In genomic region chr5:133889271-133889905, GRCh38 we compare ENCODE assay signal across 16 cellular contexts.
DNase-seq lines count a peak whose midpoint lies in the region; ATAC-seq, FAIRE-seq and TF ChIP-seq lines count a peak whose summit lies in the region.
"Had no signal": no experiment of that assay in that cellular context is flagged by ENCODE, and none has a peak within 500 bp of the region (broad histone marks: within the 10 kb centered on the region; RNA-seq: fewer than 3 reads in every experiment).

No MANE protein-coding gene starts in this region.

- H3K27ac ChIP-seq in BLaER1 (peak overlapping the region; percentile 67), H1 (ENCODE audit: low read depth, low read length) (no peak overlapping the region), sigmoid colon (no peak overlapping the region)
- H3K27ac ChIP-seq: C4-2B had no signal

- no peaks in the 10 kb centered on the region for H3K9me3 Mint-ChIP-seq in activated T-cell treated with anti-CD3 and anti-CD28 coated beads, Interleukin-2, amount 50 U/mL, for 72 hours
- H3K9me3 Mint-ChIP-seq: CD4-positive, alpha-beta memory T cell had no signal

- H3K27me3 ChIP-seq in BLaER1: no peaks in the 10 kb centered on the region
- H3K27me3 ChIP-seq in H1 (replicated peaks in 1 of 4; ENCODE audit: control insufficient read depth in 3 of 4, extremely low read depth in 1 of 4, insufficient read depth in 3 of 4, low read length in 3 of 4): no peaks in the 10 kb centered on the region; a peak in 1 of 7 replicates
- no peaks in the 10 kb centered on the region for H3K27me3 ChIP-seq in sigmoid colon

- no peak for FAIRE-seq in H1 (lab: Jason Lieb, UNC)
- FAIRE-seq: H54, HepG2, HTR-8/SVneo had no signal

- H2AFZ ChIP-seq in H1 (ENCODE audit: low read length): no peak overlapping the region

- H3K9ac ChIP-seq in BLaER1 (0 out of 2 replicates have a peak overlapping the region, but pooled peaks have one; percentile 2), H1 (replicated peaks in 1 of 4; ENCODE audit: extremely low read depth in 1 of 4, low read depth in 3 of 4, low read length in 3 of 4) (no peak overlapping the region)

- no peak for ATAC-seq in activated T-cell treated with anti-CD3 and anti-CD28 coated beads, Interleukin-2, amount 50 U/mL, for 72 hours (replicated peaks in 1 of 2)
- ATAC-seq: HCT116, HepG2 had no signal

- H2AK5ac ChIP-seq in H1 (ENCODE audit: low read depth, low read length): no peak overlapping the region

- CTCF ChIA-PET in H1 (lab: Charles Lee; ENCODE audit: partially characterized antibody): interaction anchor here (0.6 to 14.0 kb wide), 2 partner anchors 22 to 191 kb away, joined by 3 to 150 read pairs; no protein-coding TSS in a partner anchor

- no peak overlapping the region for H2BK20ac ChIP-seq in H1 (ENCODE audit: low read length)

- no peak overlapping the region for H3K4me3 Mint-ChIP-seq in activated T-cell treated with anti-CD3 and anti-CD28 coated beads, Interleukin-2, amount 50 U/mL, for 72 hours
- H3K4me3 Mint-ChIP-seq: CD4-positive, alpha-beta memory T cell had no signal

- no peak overlapping the region for H2BK12ac ChIP-seq in H1 (ENCODE audit: low read depth, low read length)

- H2BK15ac ChIP-seq in H1 (ENCODE audit: low read length): 0 out of 2 replicates have a peak overlapping the region, but pooled peaks have one; percentile 31

- WGBS in H1 (ENCODE audit: extremely low coverage in 1 of 2, insufficient coverage in 1 of 2, insufficient read length in 1 of 2, insufficient replicate concordance in 2 of 2, low coverage in 1 of 2, low lambda C conversion rate in 2 of 2, missing lambda C conversion rate in 1 of 2), 2 experiments: 78% methylated on average over 6 of the region's 6 CpGs; no CpG with 5 or more reads in 1 of the 2 experiments
- WGBS in sigmoid colon, 2 donors: 84 to 94% methylated on average over 6 of the region's 6 CpGs

- no peak overlapping the region for H3K4me3 ChIP-seq in BLaER1
- no peak overlapping the region for H3K4me3 ChIP-seq in H1 (ENCODE audit: extremely low read depth in 1 of 4, insufficient read depth in 2 of 4, low read depth in 3 of 4, low read length in 4 of 4)
- H3K4me3 ChIP-seq in sigmoid colon: no peak overlapping the region

- H4K20me1 ChIP-seq in BLaER1 (no peaks in the 10 kb centered on the region), H1 (replicated peaks in 1 of 2; ENCODE audit: control insufficient read depth in 1 of 2, insufficient read depth in 2 of 2, low read length in 2 of 2) (no peaks in the 10 kb centered on the region)

- H3K27me3 Mint-ChIP-seq in activated T-cell treated with anti-CD3 and anti-CD28 coated beads, Interleukin-2, amount 50 U/mL, for 72 hours (ENCODE audit: low read depth): no peaks in the 10 kb centered on the region
- H3K27me3 Mint-ChIP-seq: CD4-positive, alpha-beta memory T cell had no signal

- no peak for TF ChIP-seq POLR2A in H1 (IDR thresholded peaks at IDR 0.05; ENCODE audit: control extremely low read depth in 1 of 2, low read depth in 2 of 2, low read length in 2 of 2)
- TF ChIP-seq POLR2A in sigmoid colon (IDR thresholded peaks at IDR 0.05): no peak

- no peaks in the 10 kb centered on the region for H3K79me1 ChIP-seq in H1 (ENCODE audit: low read depth, low read length)

- H2BK5ac ChIP-seq in H1 (ENCODE audit: low read depth, low read length): no peak overlapping the region

- no peaks in the 10 kb centered on the region for H3K36me3 Mint-ChIP-seq in activated T-cell treated with anti-CD3 and anti-CD28 coated beads, Interleukin-2, amount 50 U/mL, for 72 hours (ENCODE audit: insufficient read depth in 2 of 2)
- H3K36me3 Mint-ChIP-seq: CD4-positive, alpha-beta memory T cell had no signal

- intact Hi-C loops in sigmoid colon (cut with DNase I): no loop called here

- no peaks in the 10 kb centered on the region for H3K23me2 ChIP-seq in H1 (ENCODE audit: low read depth, low read length)

- no peak overlapping the region for H3K56ac ChIP-seq in H1 (replicated peaks; ENCODE audit: insufficient read length, low read depth, low read length)

- TF ChIP-seq CTCF in H1 (IDR thresholded peaks at IDR 0.05; ENCODE audit: control extremely low read depth in 1 of 3, insufficient read depth in 1 of 3, low read depth in 1 of 3, low read length in 3 of 3): no peak
- TF ChIP-seq CTCF in sigmoid colon (IDR thresholded peaks at IDR 0.05): no peak

- no peak overlapping the region for H4K91ac ChIP-seq in H1 (replicated peaks; ENCODE audit: insufficient read length, low read length)

- H3K18ac ChIP-seq in H1 (ENCODE audit: extremely low read depth, low read length): no peak overlapping the region

- H3K36me3 ChIP-seq in BLaER1 (no peaks in the 10 kb centered on the region), H1 (ENCODE audit: control insufficient read depth in 2 of 4, insufficient read depth in 4 of 4, low read length in 3 of 4) (no peaks in the 10 kb centered on the region), sigmoid colon (no peaks in the 10 kb centered on the region)

- H3K4me2 ChIP-seq in BLaER1: peak overlapping the region; percentile 83
- no peak overlapping the region for H3K4me2 ChIP-seq in H1 (ENCODE audit: insufficient read depth in 1 of 2, low read depth in 2 of 2, low read length in 2 of 2)

- H3K79me2 ChIP-seq in H1 (ENCODE audit: control insufficient read depth in 1 of 2, insufficient read depth in 2 of 2, low read length in 2 of 2): no peaks in the 10 kb centered on the region

- no peak overlapping the region for H3K27ac Mint-ChIP-seq in activated T-cell treated with anti-CD3 and anti-CD28 coated beads, Interleukin-2, amount 50 U/mL, for 72 hours
- H3K27ac Mint-ChIP-seq: CD4-positive, alpha-beta memory T cell had no signal

- DNase-seq in NCI-H82 (lab: John Stamatoyannopoulos, UW): peak; percentile 25
- no peak for DNase-seq in H1 (ENCODE audit: low read depth in 1 of 2, low spot score in 2 of 2)
- peak; percentile 14 for DNase-seq in sigmoid colon
- no peak for DNase-seq in ureter (ENCODE audit: low spot score)
- no peak for DNase-seq in activated T-cell treated with anti-CD3 and anti-CD28 coated beads, Interleukin-2, amount 50 U/mL, for 72 hours
- no peak for DNase-seq in NCI-H2107 (lab: John Stamatoyannopoulos, UW)
- DNase-seq: 8988T; AML-193; CD4-positive, alpha-beta memory T cell; DMS79 had no signal

- no peak overlapping the region for H3K14ac ChIP-seq in H1 (ENCODE audit: insufficient read length)

- no peak overlapping the region for H2BK120ac ChIP-seq in H1 (replicated peaks; ENCODE audit: low read depth, low read length)

- TF ChIP-seq EP300 in H1 (IDR thresholded peaks at IDR 0.05; ENCODE audit: borderline replicate concordance in 1 of 2, low read depth in 2 of 2, low read length in 2 of 2): no peak
- TF ChIP-seq EP300 in sigmoid colon (IDR thresholded peaks at IDR 0.05): no peak

- no peaks in the 10 kb centered on the region for H3K9me3 ChIP-seq in BLaER1
- H3K9me3 ChIP-seq in H1 (ENCODE audit: insufficient read depth in 2 of 2, low read depth in 1 of 2, low read length in 1 of 2): no peaks in the 10 kb centered on the region
- H3K9me3 ChIP-seq in sigmoid colon: no peaks in the 10 kb centered on the region

- no peak overlapping the region for H4K8ac ChIP-seq in H1 (ENCODE audit: extremely low read depth, insufficient read depth, low read length)

- H4K5ac ChIP-seq in H1 (ENCODE audit: insufficient read length, low read depth, low read length): no peak overlapping the region

- POLR2A ChIA-PET in H1 (lab: Charles Lee; ENCODE audit: partially characterized antibody): no interaction called here

- no peak overlapping the region for H3K23ac ChIP-seq in H1 (ENCODE audit: insufficient read length)

- TF ChIP-seq RAD21 in H1 (IDR thresholded peaks at IDR 0.05 in 1 of 2, conservative IDR thresholded peaks at IDR 0.05 in 1 of 2; ENCODE audit: low read depth in 2 of 2, low read length in 2 of 2): no peak

- no peak overlapping the region for H3K4ac ChIP-seq in H1 (replicated peaks; ENCODE audit: insufficient read length, low read depth, low read length)

- H3K4me1 ChIP-seq in BLaER1 (peaks cover 100% of the 10 kb centered on the region), H1 (replicated peaks in 1 of 4; ENCODE audit: control insufficient read depth in 3 of 4, insufficient read depth in 4 of 4, low read length in 3 of 4) (no peaks in the 10 kb centered on the region), sigmoid colon (peaks cover 0 to 11% (median 7%) of the 10 kb centered on the region in 4 donors)

- no peaks in the 10 kb centered on the region for H3K4me1 Mint-ChIP-seq in activated T-cell treated with anti-CD3 and anti-CD28 coated beads, Interleukin-2, amount 50 U/mL, for 72 hours (ENCODE audit: low read depth)
- H3K4me1 Mint-ChIP-seq: CD4-positive, alpha-beta memory T cell had no signal

TF ChIP-seq in H1, 55 proteins besides CTCF, POLR2A, EP300 and RAD21 (continues in another document):
- TF ChIP-seq CTBP2 (IDR thresholded peaks at IDR 0.05; ENCODE audit: borderline replicate concordance, insufficient read depth, insufficient read length, low read length): no peak
- no peak for TF ChIP-seq KDM5A (IDR thresholded peaks at IDR 0.05; ENCODE audit: low read length)

Comparison
In these comparisons a context has a peak if more than half of its experiments do, and no peak if none do; other contexts are left out.
1. DNase-seq: peak in NCI-H82 (single experiment) and sigmoid colon (single experiment); none in H1 (0 of 2), ureter (single experiment), activated T-cell treated with anti-CD3 and anti-CD28 coated beads, Interleukin-2, amount 50 U/mL, for 72 hours (0 of 2) and NCI-H2107 (single experiment).